Comparison of ENCODE assay signal across 2 cellular contexts in genomic region chr2:51065276-51065675, GRCh38.
TF ChIP-seq lines count a peak whose summit lies in the region.

No MANE protein-coding gene starts in this region.

TF ChIP-seq in IMR-90, 13 proteins besides CTCF, POLR2A, EP300 and RAD21 (continued from another document):
- TF ChIP-seq MAFK (IDR thresholded peaks at IDR 0.05; ENCODE audit: low read depth, low read length) = no peak
- no peak for TF ChIP-seq MAZ (IDR thresholded peaks at IDR 0.05; ENCODE audit: borderline replicate concordance, low read depth, low read length)
- TF ChIP-seq CHD1 (IDR thresholded peaks at IDR 0.05; ENCODE audit: low read depth, low read length) = no peak
- no peak for TF ChIP-seq MXI1 (IDR thresholded peaks at IDR 0.05; ENCODE audit: borderline replicate concordance, low read depth, low read length)
- no peak for TF ChIP-seq BHLHE40 (IDR thresholded peaks at IDR 0.05; ENCODE audit: low read depth, low read length)
- no peak for TF ChIP-seq RCOR1 (IDR thresholded peaks at IDR 0.05; ENCODE audit: insufficient replicate concordance, low read length)
TF ChIP-seq in IMR-90: peak in this region for 0.

TF ChIP-seq in SK-N-SH treated with all-trans-retinoic acid at 6 μM for 48 hours, 23 proteins besides CTCF, POLR2A, EP300 and RAD21:
- TF ChIP-seq TOX (CRISPR knock-in tag; IDR thresholded peaks at IDR 0.05; ENCODE audit: borderline replicate concordance) (no peak), ZNF8 (CRISPR knock-in tag; IDR thresholded peaks at IDR 0.05) (no peak), ZNF565 (CRISPR knock-in tag; conservative IDR thresholded peaks at IDR 0.05; ENCODE audit: low read depth) (no peak), CSRNP3 (CRISPR knock-in tag; IDR thresholded peaks at IDR 0.05) (no peak), ESRRG (CRISPR knock-in tag; IDR thresholded peaks at IDR 0.05) (no peak), TSHZ2 (CRISPR knock-in tag; IDR thresholded peaks at IDR 0.05) (no peak), CREB5 (CRISPR knock-in tag; IDR thresholded peaks at IDR 0.05; ENCODE audit: low read depth) (no peak), POU6F1 (CRISPR knock-in tag; IDR thresholded peaks at IDR 0.05; ENCODE audit: borderline replicate concordance, low read depth) (no peak), ZC3H10 (CRISPR knock-in tag; IDR thresholded peaks at IDR 0.05) (no peak), OSR1 (CRISPR knock-in tag; IDR thresholded peaks at IDR 0.05) (no peak), SNAI2 (CRISPR knock-in tag; IDR thresholded peaks at IDR 0.05) (no peak), TCF4 (CRISPR knock-in tag; IDR thresholded peaks at IDR 0.05; ENCODE audit: borderline replicate concordance) (no peak), RARB (CRISPR knock-in tag; IDR thresholded peaks at IDR 0.05) (no peak), ARNTL (CRISPR knock-in tag; IDR thresholded peaks at IDR 0.05; ENCODE audit: borderline replicate concordance, low read depth) (no peak), CSDC2 (CRISPR knock-in tag; IDR thresholded peaks at IDR 0.05) (no peak), PPARA (CRISPR knock-in tag; IDR thresholded peaks at IDR 0.05; ENCODE audit: borderline replicate concordance) (no peak)
